1 cellular context compared by ENCODE assay signal in the genomic region with DNA sequence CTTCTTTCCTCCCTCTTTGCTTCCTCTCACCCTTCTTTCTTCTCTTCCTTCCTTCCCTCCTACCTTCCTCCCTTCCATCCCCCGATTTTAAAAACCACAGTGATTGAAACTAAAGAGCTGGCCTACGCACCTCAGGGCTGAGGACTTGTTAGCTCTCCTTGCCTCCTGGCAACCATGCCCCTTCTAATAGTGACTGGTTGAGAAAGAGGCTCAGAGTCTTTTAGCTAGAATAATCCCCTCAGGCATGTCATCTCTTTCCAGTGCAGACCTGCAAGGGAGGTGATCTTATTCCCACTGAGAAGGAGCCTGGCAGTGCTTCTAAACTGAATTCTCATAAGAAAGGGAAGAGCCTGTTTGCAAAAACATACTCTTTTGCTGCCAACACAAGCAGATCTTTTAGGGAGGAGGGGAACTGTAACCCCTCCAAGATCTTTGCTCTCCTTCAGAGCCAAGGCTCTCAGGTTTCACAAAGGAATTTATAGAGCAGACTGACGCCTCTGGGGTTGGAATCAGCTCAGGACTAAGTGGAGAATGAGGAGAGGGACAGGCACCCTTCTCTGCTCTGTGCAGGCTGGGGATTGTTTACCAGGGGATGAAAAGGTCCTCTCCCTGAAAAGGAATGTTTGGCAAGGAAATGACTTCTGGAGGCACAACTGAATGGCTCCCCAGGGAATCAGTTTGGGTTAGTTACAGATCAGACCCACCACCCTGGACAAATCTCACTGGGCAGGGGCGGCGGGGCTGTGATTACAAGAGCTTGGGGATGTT.
TF ChIP-seq lines count a peak whose summit lies in the region.

No MANE protein-coding gene starts in this region.

TF ChIP-seq in endothelial cell of umbilical vein, 7 proteins besides CTCF, POLR2A, EP300 and RAD21 (continued from another document):
- TF ChIP-seq MAX (IDR thresholded peaks at IDR 0.05; ENCODE audit: insufficient read depth, insufficient read length) (no peak), EZH2 (IDR thresholded peaks at IDR 0.05; ENCODE audit: borderline replicate concordance, low read depth, low read length, severe bottlenecking) (no peak), MYC (IDR thresholded peaks at IDR 0.05; ENCODE audit: low read depth, low read length) (no peak)
